ENCODE assay signal across 1 cellular context in genomic region chr1:232127190-232127589, GRCh38.
TF ChIP-seq lines count a peak whose summit lies in the region.

No MANE protein-coding gene starts in this region.

TF ChIP-seq in HEK293, 187 proteins besides CTCF, POLR2A, EP300 and RAD21 (continued from another document):
- no peak for TF ChIP-seq ZNF311 (tag by site-specific recombination; IDR thresholded peaks at IDR 0.05; ENCODE audit: borderline replicate concordance)
- TF ChIP-seq ZBTB26 (tag by site-specific recombination; optimal IDR thresholded peaks at IDR 0.05), result no peak
- TF ChIP-seq GLIS2 (tag by site-specific recombination; IDR thresholded peaks at IDR 0.05), result no peak
- no peak for TF ChIP-seq ZNF398 (tag by site-specific recombination; IDR thresholded peaks at IDR 0.05)
- no peak for TF ChIP-seq ZNF354C (tag by site-specific recombination; IDR thresholded peaks at IDR 0.05; ENCODE audit: borderline replicate concordance, low read depth)
- TF ChIP-seq ZFP69B (tag by site-specific recombination; IDR thresholded peaks at IDR 0.05), result no peak
- no peak for TF ChIP-seq ZNF561 (tag by site-specific recombination; IDR thresholded peaks at IDR 0.05; ENCODE audit: borderline replicate concordance)
- TF ChIP-seq ZBTB10 (tag by site-specific recombination; IDR thresholded peaks at IDR 0.05), result no peak
- no peak for TF ChIP-seq HOXA7 (CRISPR knock-in tag; IDR thresholded peaks at IDR 0.05; ENCODE audit: borderline replicate concordance)
- peak; percentile 32; the same call in 1 of the 2 replicates for TF ChIP-seq SP7 (tag by site-specific recombination; IDR thresholded peaks at IDR 0.05)
- TF ChIP-seq ZNF148 (tag by site-specific recombination; IDR thresholded peaks at IDR 0.05; ENCODE audit: borderline replicate concordance), result no peak
- no peak for TF ChIP-seq PRDM10 (tag by site-specific recombination; IDR thresholded peaks at IDR 0.05)
- peak; percentile 33; the same call in 1 of the 2 replicates for TF ChIP-seq ZNF132 (tag by site-specific recombination; IDR thresholded peaks at IDR 0.05; ENCODE audit: borderline replicate concordance)
- no peak for TF ChIP-seq ZSCAN23 (tag by site-specific recombination; IDR thresholded peaks at IDR 0.05)
- TF ChIP-seq ZNF580 (tag by site-specific recombination; IDR thresholded peaks at IDR 0.05), result no peak
- peak; percentile 38; the same call in 1 of the 2 replicates for TF ChIP-seq KLF8 (tag by site-specific recombination; IDR thresholded peaks at IDR 0.05)
- no peak for TF ChIP-seq ZNF548 (tag by site-specific recombination; IDR thresholded peaks at IDR 0.05)
- no peak for TF ChIP-seq FEZF1 (tag by site-specific recombination; IDR thresholded peaks at IDR 0.05)
- no peak for TF ChIP-seq ZNF16 (tag by site-specific recombination; IDR thresholded peaks at IDR 0.05; ENCODE audit: low read depth)
- no peak for TF ChIP-seq ZBTB48 (tag by site-specific recombination; IDR thresholded peaks at IDR 0.05)
- 0 out of 2 replicates have a peak, but pooled peaks have one; percentile 14 for TF ChIP-seq ZNF629 (tag by site-specific recombination; IDR thresholded peaks at IDR 0.05)
- no peak for TF ChIP-seq ZNF560 (tag by site-specific recombination; IDR thresholded peaks at IDR 0.05; ENCODE audit: borderline replicate concordance)
- TF ChIP-seq PRDM1 (tag by site-specific recombination; IDR thresholded peaks at IDR 0.05), result 0 out of 2 replicates have a peak, but pooled peaks have one; percentile 11
- TF ChIP-seq RBAK (tag by site-specific recombination; IDR thresholded peaks at IDR 0.05), result peak; percentile 54; the same call in 1 of the 2 replicates
- peak; percentile 74; the same call in 1 of the 2 replicates for TF ChIP-seq TRIM28 (IDR thresholded peaks at IDR 0.05; ENCODE audit: borderline replicate concordance, low read length)
- TF ChIP-seq ZNF514 (tag by site-specific recombination; IDR thresholded peaks at IDR 0.05), result no peak
- no peak for TF ChIP-seq ZSCAN18 (tag by site-specific recombination; IDR thresholded peaks at IDR 0.05)
- no peak for TF ChIP-seq ZNF391 (tag by site-specific recombination; IDR thresholded peaks at IDR 0.05; ENCODE audit: borderline replicate concordance, low read depth)
- TF ChIP-seq ZNF184 (tag by site-specific recombination; IDR thresholded peaks at IDR 0.05), result peak; percentile 71; the same call in 1 of the 2 replicates
- no peak for TF ChIP-seq ZNF600 (tag by site-specific recombination; IDR thresholded peaks at IDR 0.05)
- TF ChIP-seq ZNF660 (tag by site-specific recombination; IDR thresholded peaks at IDR 0.05), result peak; percentile 60; the same call in 1 of the 2 replicates
- no peak for TF ChIP-seq ZNF221 (tag by site-specific recombination; IDR thresholded peaks at IDR 0.05; ENCODE audit: borderline replicate concordance)
- peak; percentile 34; the same call in 1 of the 2 replicates for TF ChIP-seq ZBTB21 (tag by site-specific recombination; IDR thresholded peaks at IDR 0.05)
